Comparison of ENCODE assay signal across 38 cellular contexts in genomic region chr15:29106116-29106515, GRCh38.
"Had no signal": no experiment of that assay in that cellular context is flagged by ENCODE, and none has a peak within 500 bp of the region (broad histone marks: within the 10 kb centered on the region; RNA-seq: fewer than 3 reads in every experiment).

No MANE protein-coding gene starts in this region.

- H3K27ac ChIP-seq: adrenal gland, body of pancreas, breast epithelium, cardiac muscle cell, epithelial cell of prostate, esophagus squamous epithelium, gastroesophageal sphincter, WERI-Rb-1 had no signal

- H3K27ac Mint-ChIP-seq: activated B cell treated with CpG ODN at 0.5 μM for 24 hours; activated CD8-positive, alpha-beta memory T cell treated with anti-CD3 and anti-CD28 coated beads, Interleukin-2, amount 10 ng/mL, durations not matched to agents 7 days and 5 days; activated CD8-positive, alpha-beta T cell treated with anti-CD3 and anti-CD28 coated beads for 36 hours; activated naive CD4-positive, alpha-beta T cell treated with anti-CD3 and anti-CD28 coated beads for 36 hours; activated naive CD4-positive, alpha-beta T cell treated with anti-CD3 and anti-CD28 coated beads, Interleukin-2, amount 50 U/mL, for 24 hours; activated naive CD8-positive, alpha-beta T cell treated with anti-CD3 and anti-CD28 coated beads for 36 hours; activated naive CD8-positive, alpha-beta T cell treated with anti-CD3 and anti-CD28 coated beads, Interleukin-2, amount 50 U/mL, for 24 hours; activated T-helper 1 cell treated with anti-CD3 and anti-CD28 coated beads, Interleukin-12 subunit alpha, Interleukin-12 subunit beta, Interleukin-2, Interleukin-4 antibody, amounts not matched to agents 30 ng/mL and 10 ng/mL and 1 ng/mL, durations not matched to agents 14 hours and 24 hours and 36 hours; activated T-helper 2 cell treated with anti-CD3 and anti-CD28 coated beads, Interferon-gamma antibody, Interleukin-2, Interleukin-4, amounts not matched to agents 10 μg/mL and 5 μg/mL and 100 μg/mL, durations not matched to agents 14 hours and 24 hours and 36 hours; effector memory CD8-positive, alpha-beta T cell; T-helper 17 cell; T-helper 2 cell treated with Interferon-gamma antibody and Interleukin-4, amounts not matched to agents 5 μg/mL and 100 μg/mL, for 36 hours had no signal

- H3K4me3 Mint-ChIP-seq: activated B cell treated with CpG ODN at 0.5 μM for 24 hours; activated CD8-positive, alpha-beta memory T cell treated with anti-CD3 and anti-CD28 coated beads, Interleukin-2, amount 10 ng/mL, durations not matched to agents 7 days and 5 days; activated CD8-positive, alpha-beta T cell treated with anti-CD3 and anti-CD28 coated beads for 36 hours; activated naive CD4-positive, alpha-beta T cell treated with anti-CD3 and anti-CD28 coated beads for 36 hours; activated naive CD4-positive, alpha-beta T cell treated with anti-CD3 and anti-CD28 coated beads, Interleukin-2, amount 50 U/mL, for 24 hours; activated naive CD8-positive, alpha-beta T cell treated with anti-CD3 and anti-CD28 coated beads for 36 hours; activated naive CD8-positive, alpha-beta T cell treated with anti-CD3 and anti-CD28 coated beads, Interleukin-2, amount 50 U/mL, for 24 hours; activated T-helper 1 cell treated with anti-CD3 and anti-CD28 coated beads, Interleukin-12 subunit alpha, Interleukin-12 subunit beta, Interleukin-2, Interleukin-4 antibody, amounts not matched to agents 30 ng/mL and 10 ng/mL and 1 ng/mL, durations not matched to agents 14 hours and 24 hours and 36 hours; effector memory CD8-positive, alpha-beta T cell; T-helper 17 cell; T-helper 2 cell treated with Interferon-gamma antibody and Interleukin-4, amounts not matched to agents 5 μg/mL and 100 μg/mL, for 36 hours had no signal

- ATAC-seq: activated CD4-positive, CD25-positive, alpha-beta regulatory T cell treated with anti-CD3 and anti-CD28 coated beads, Interleukin-2, amount 50 U/mL, for 24 hours; activated CD8-positive, alpha-beta memory T cell treated with anti-CD3 and anti-CD28 coated beads, Interleukin-2, amount 10 ng/mL, durations not matched to agents 7 days and 5 days; activated CD8-positive, alpha-beta T cell treated with anti-CD3 and anti-CD28 coated beads for 36 hours; activated naive CD8-positive, alpha-beta T cell treated with anti-CD3 and anti-CD28 coated beads, Interleukin-2, amount 50 U/mL, for 24 hours; body of pancreas; effector memory CD8-positive, alpha-beta T cell; gastroesophageal sphincter; T-helper 17 cell had no signal

- H3K9me3 ChIP-seq: adrenal gland, body of pancreas, breast epithelium, esophagus squamous epithelium, gastroesophageal sphincter had no signal

- H3K4me3 ChIP-seq: adrenal gland, body of pancreas, breast epithelium, cardiac muscle cell, esophagus squamous epithelium, gastroesophageal sphincter had no signal

- H3K4me1 ChIP-seq: body of pancreas, breast epithelium had no signal

- H3K4me1 Mint-ChIP-seq: activated B cell treated with CpG ODN at 0.5 μM for 24 hours; activated naive CD8-positive, alpha-beta T cell treated with anti-CD3 and anti-CD28 coated beads for 36 hours; activated naive CD8-positive, alpha-beta T cell treated with anti-CD3 and anti-CD28 coated beads, Interleukin-2, amount 50 U/mL, for 24 hours had no signal

- H3K27me3 ChIP-seq: adrenal gland, body of pancreas, cardiac muscle cell had no signal

- H3K36me3 ChIP-seq: adrenal gland, breast epithelium, cardiac muscle cell, esophagus squamous epithelium, gastroesophageal sphincter had no signal

- DNase-seq: activated B cell treated with CpG ODN at 0.5 μM for 24 hours; activated CD4-positive, alpha-beta T cell treated with anti-CD3 and anti-CD28 coated beads for 48 hours; activated CD4-positive, alpha-beta T cell treated with anti-CD3 and anti-CD28 coated beads, Interleukin-2, amount 50 U/mL, for 1 hour; activated CD4-positive, alpha-beta T cell treated with anti-CD3 and anti-CD28 coated beads, Interleukin-2, amount 50 U/mL, for 48 hours; activated CD8-positive, alpha-beta memory T cell treated with anti-CD3 and anti-CD28 coated beads, Interleukin-2, amount 10 ng/mL, durations not matched to agents 7 days and 5 days; activated CD8-positive, alpha-beta memory T cell treated with anti-CD3 and anti-CD28 coated beads, Interleukin-2, amount 50 U/mL, for 4 hours; activated CD8-positive, alpha-beta T cell treated with anti-CD3 and anti-CD28 coated beads for 36 hours; activated effector memory CD4-positive, alpha-beta T cell treated with anti-CD3 and anti-CD28 coated beads, Interleukin-2, amount 50 U/mL, for 16 hours; activated naive CD4-positive, alpha-beta T cell treated with anti-CD3 and anti-CD28 coated beads for 36 hours; activated naive CD8-positive, alpha-beta T cell treated with anti-CD3 and anti-CD28 coated beads for 36 hours; activated naive CD8-positive, alpha-beta T cell treated with anti-CD3 and anti-CD28 coated beads, Interleukin-2, amount 50 U/mL, for 24 hours; activated T-cell treated with anti-CD3 and anti-CD28 coated beads, Interleukin-2, amount 50 U/mL, for 1 hour; activated T-cell treated with anti-CD3 and anti-CD28 coated beads, Interleukin-2, amount 50 U/mL, for 48 hours; adrenal gland; amygdala; central memory CD4-positive, alpha-beta T cell; cerebellar nuclear complex; cortex of kidney; dermis blood vessel endothelial cell; effector CD4-positive, alpha-beta T cell; effector memory CD8-positive, alpha-beta T cell; esophagus squamous epithelium; foreskin melanocyte; head of caudate nucleus; T-helper 1 cell; T-helper 17 cell; T1000; WERI-Rb-1 had no signal

- H3K27me3 Mint-ChIP-seq: activated CD8-positive, alpha-beta memory T cell treated with anti-CD3 and anti-CD28 coated beads, Interleukin-2, amount 10 ng/mL, durations not matched to agents 7 days and 5 days; activated CD8-positive, alpha-beta T cell treated with anti-CD3 and anti-CD28 coated beads for 36 hours; activated naive CD4-positive, alpha-beta T cell treated with anti-CD3 and anti-CD28 coated beads, Interleukin-2, amount 50 U/mL, for 24 hours; activated naive CD8-positive, alpha-beta T cell treated with anti-CD3 and anti-CD28 coated beads for 36 hours; activated naive CD8-positive, alpha-beta T cell treated with anti-CD3 and anti-CD28 coated beads, Interleukin-2, amount 50 U/mL, for 24 hours; T-helper 17 cell had no signal

- H3K9me3 Mint-ChIP-seq: activated B cell treated with CpG ODN at 0.5 μM for 24 hours; activated CD8-positive, alpha-beta T cell treated with anti-CD3 and anti-CD28 coated beads for 36 hours; activated naive CD4-positive, alpha-beta T cell treated with anti-CD3 and anti-CD28 coated beads for 36 hours; activated naive CD4-positive, alpha-beta T cell treated with anti-CD3 and anti-CD28 coated beads, Interleukin-2, amount 50 U/mL, for 24 hours; activated naive CD8-positive, alpha-beta T cell treated with anti-CD3 and anti-CD28 coated beads for 36 hours; activated naive CD8-positive, alpha-beta T cell treated with anti-CD3 and anti-CD28 coated beads, Interleukin-2, amount 50 U/mL, for 24 hours; activated T-helper 1 cell treated with anti-CD3 and anti-CD28 coated beads, Interleukin-12 subunit alpha, Interleukin-12 subunit beta, Interleukin-2, Interleukin-4 antibody, amounts not matched to agents 30 ng/mL and 10 ng/mL and 1 ng/mL, durations not matched to agents 14 hours and 24 hours and 36 hours; activated T-helper 2 cell treated with anti-CD3 and anti-CD28 coated beads, Interferon-gamma antibody, Interleukin-2, Interleukin-4, amounts not matched to agents 10 μg/mL and 5 μg/mL and 100 μg/mL, durations not matched to agents 14 hours and 24 hours and 36 hours; effector memory CD8-positive, alpha-beta T cell; T-helper 2 cell treated with Interferon-gamma antibody and Interleukin-4, amounts not matched to agents 5 μg/mL and 100 μg/mL, for 36 hours had no signal

- H3K36me3 Mint-ChIP-seq: activated CD8-positive, alpha-beta memory T cell treated with anti-CD3 and anti-CD28 coated beads, Interleukin-2, amount 10 ng/mL, durations not matched to agents 7 days and 5 days had no signal
